Comparison of ENCODE assay signal across 14 cellular contexts in genomic region chr22:32539631-32540449, GRCh38.
A peak's percentile ranks its signal among the peaks of the same experiment; 100 is the strongest.
DNase-seq lines count a peak whose midpoint lies in the region; ATAC-seq and TF ChIP-seq lines count a peak whose summit lies in the region.
"Had no signal": no experiment of that assay in that cellular context is flagged by ENCODE, and none has a peak within 500 bp of the region (broad histone marks: within the 10 kb centered on the region; RNA-seq: fewer than 3 reads in every experiment).

No MANE protein-coding gene starts in this region.

- no peak overlapping the region for H3K18ac ChIP-seq in trophoblast cell (ENCODE audit: low read length)

- no peak for TF ChIP-seq CTCF in heart left ventricle (IDR thresholded peaks at IDR 0.05)

- no peak overlapping the region for H4K12ac ChIP-seq in trophoblast cell (ENCODE audit: low read depth, low read length)

- H3K9ac ChIP-seq in trophoblast cell (ENCODE audit: low read length): no peak overlapping the region

- H3K4ac ChIP-seq in trophoblast cell (ENCODE audit: low read depth, low read length): no peak overlapping the region

- 49 to 55% (median 49%) methylated on average over 8 to 10 of the region's 10 CpGs for WGBS in heart left ventricle, 4 donors
- WGBS in trophoblast cell (ENCODE audit: extremely low coverage, insufficient coverage, insufficient read length): no CpG with 5 or more reads among the region's 10 CpGs

- peak overlapping the region; percentile 44 for H4K91ac ChIP-seq in trophoblast cell (ENCODE audit: low read depth, low read length)

- intact Hi-C loops in heart left ventricle (cut with DNase I): loop anchor here in 5 of 10 donors (2.0 to 10.0 kb wide), 4 partner anchors 77 to 225 kb away; no protein-coding TSS in a partner anchor

- peak overlapping the region; percentile 45 for H2BK12ac ChIP-seq in trophoblast cell (ENCODE audit: low read length)

- peaks cover 6% of the 10 kb centered on the region for H3K79me1 ChIP-seq in trophoblast cell (ENCODE audit: low read length)

- H3K23ac ChIP-seq in trophoblast cell (ENCODE audit: low read length): no peak overlapping the region

- H3K4me3 ChIP-seq in heart left ventricle: no peak overlapping the region
- H3K4me3 ChIP-seq in trophoblast cell (ENCODE audit: low read depth, low read length): no peak overlapping the region
- no peak overlapping the region for H3K4me3 ChIP-seq in HAP-1

- CTCF ChIA-PET in HEK293T (lab: Yijun Ruan, JAX): interaction anchor here (1.1 to 2.0 kb wide), 3 partner anchors 11 to 257 kb away, joined by 3 to 6 read pairs (median 4); no protein-coding TSS in a partner anchor

- ATAC-seq in heart left ventricle (peak; percentile 41 to 87 (median 48)), GM19351 (IDR thresholded peaks at IDR 0.05; ENCODE audit: unreplicated experiment) (no peak)
- ATAC-seq: natural killer cell treated with Interleukin-12 subunit alpha and Interleukin-12 subunit beta and Interleukin-15 and Interleukin-18, amount 100 ng/mL, for 72 hours; T-helper 17 cell had no signal

- no peak overlapping the region for H2AFZ ChIP-seq in trophoblast cell (ENCODE audit: insufficient read depth, low read length, poor library complexity)

- H3K36me3 ChIP-seq in heart left ventricle: no peaks in the 10 kb centered on the region
- H3K36me3 ChIP-seq in trophoblast cell (ENCODE audit: control insufficient read depth in 1 of 2, insufficient read depth in 2 of 2, low read length in 2 of 2): peaks cover 0 to 2% of the 10 kb centered on the region in 2 experiments
- no peaks in the 10 kb centered on the region for H3K36me3 ChIP-seq in HAP-1 (replicated peaks)

- peak overlapping the region; percentile 11 for H2BK5ac ChIP-seq in trophoblast cell (ENCODE audit: low read depth, low read length, poor library complexity)

- H3K79me2 ChIP-seq in trophoblast cell (ENCODE audit: control insufficient read depth, insufficient read depth, low read length, poor library complexity): no peaks in the 10 kb centered on the region

- peak overlapping the region; percentile 15 for H4K8ac ChIP-seq in trophoblast cell (ENCODE audit: low read depth, low read length)

- no peak for TF ChIP-seq POLR2A in heart left ventricle (IDR thresholded peaks at IDR 0.05)

- no peak for DNase-seq in HEK293T (ENCODE audit: extremely low spot score)
- DNase-seq in OCI-M1 (lab: John Stamatoyannopoulos, UW): peak; percentile 91
- peak in 4 of 5 donors; percentile 39 to 75 (median 63) for DNase-seq in heart left ventricle
- no peak for DNase-seq in trophoblast cell
- no peak for DNase-seq in C1 segment of cervical spinal cord (lab: John Stamatoyannopoulos, UW)
- DNase-seq in HAP-1 (ENCODE audit: low spot score in 2 of 2): no peak
- no peak for DNase-seq in DMS79 treated with DMSO at 0.1 percent for 48 hours (lab: John Stamatoyannopoulos, UW)
- DNase-seq: anterior cingulate cortex; COR-L47; NCI-H1048; stimulated activated CD4-positive, alpha-beta T cell treated with anti-CD3 and anti-CD28 coated beads, Interleukin-15, amount 100 ng/mL, for 24 hours; T-helper 17 cell had no signal

- peaks cover 0 to 48% (median 26%) of the 10 kb centered on the region in 12 donors for H3K4me1 ChIP-seq in heart left ventricle
- H3K4me1 ChIP-seq in trophoblast cell (ENCODE audit: control insufficient read depth in 1 of 2, insufficient read depth in 2 of 2, low read length in 2 of 2): peaks cover 11 to 18% of the 10 kb centered on the region in 2 experiments
- no peaks in the 10 kb centered on the region for H3K4me1 ChIP-seq in HAP-1

- H3K27me3 ChIP-seq in heart left ventricle (no peaks in the 10 kb centered on the region), trophoblast cell (ENCODE audit: insufficient read depth, low read length) (no peaks in the 10 kb centered on the region), HAP-1 (ENCODE audit: low read depth) (no peaks in the 10 kb centered on the region)

- H2BK120ac ChIP-seq in trophoblast cell (ENCODE audit: insufficient read depth, low read length, poor library complexity): peak overlapping the region; percentile 44

- peak overlapping the region; percentile 38 for H2AK5ac ChIP-seq in trophoblast cell (ENCODE audit: low read length)

- in situ Hi-C loops in HAP-1 (cut with MboI; ENCODE audit: low sequenced_read_pairs): no loop called here

- peaks cover 0 to 5% (median 0%) of the 10 kb centered on the region in 12 donors for H3K9me3 ChIP-seq in heart left ventricle
- peaks cover 1% of the 10 kb centered on the region for H3K9me3 ChIP-seq in trophoblast cell (ENCODE audit: insufficient read depth, low read depth, low read length)
- no peaks in the 10 kb centered on the region for H3K9me3 ChIP-seq in HAP-1

- peak overlapping the region; percentile 42 for H3K14ac ChIP-seq in trophoblast cell (ENCODE audit: low read length)

- peak overlapping the region in 11 of 12 donors; percentile 30 to 77 (median 68) for H3K27ac ChIP-seq in heart left ventricle
- peak overlapping the region; percentile 50 for H3K27ac ChIP-seq in trophoblast cell (ENCODE audit: low read depth, low read length)

- H3K4me2 ChIP-seq in trophoblast cell (ENCODE audit: low read length): peak overlapping the region; percentile 24

- POLR2A ChIA-PET in HEK293T (lab: Yijun Ruan, JAX): interaction anchor here (0.7 to 1.0 kb wide), 4 partner anchors 10 to 83 kb away, joined by 3 to 5 read pairs (median 4); partner anchors contain the start of gene FBXO7

TF ChIP-seq in HEK293T, 16 proteins besides CTCF, POLR2A, EP300 and RAD21:
- TF ChIP-seq CTBP1 (IDR thresholded peaks at IDR 0.05; ENCODE audit: borderline replicate concordance) (no peak), BHLHE40 (IDR thresholded peaks at IDR 0.05; ENCODE audit: borderline replicate concordance) (no peak), PKNOX1 (IDR thresholded peaks at IDR 0.05) (0 out of 2 replicates have a peak, but pooled peaks have one; percentile 36), L3MBTL2 (conservative IDR thresholded peaks at IDR 0.05) (no peak), ELF4 (IDR thresholded peaks at IDR 0.05) (no peak), SUZ12 (IDR thresholded peaks at IDR 0.05) (no peak), LEF1 (IDR thresholded peaks at IDR 0.05; ENCODE audit: borderline replicate concordance) (no peak), ZNF384 (IDR thresholded peaks at IDR 0.05) (peak; percentile 63; the same call in 1 of the 2 replicates)

Comparison
In these comparisons a context has a peak if more than half of its experiments do, and no peak if none do; other contexts are left out.
1. DNase-seq: peak in OCI-M1 (single experiment) and heart left ventricle (4 of 5); none in HEK293T (single experiment), trophoblast cell (0 of 2), C1 segment of cervical spinal cord (0 of 14), HAP-1 (0 of 2) and DMS79 treated with DMSO at 0.1 percent for 48 hours (single experiment).